In genomic region chr13:26977541-26977940, GRCh38 we compare ENCODE assay signal across 18 cellular contexts.
DNase-seq lines count a peak whose midpoint lies in the region; ATAC-seq and TF ChIP-seq lines count a peak whose summit lies in the region.
"Had no signal": no experiment of that assay in that cellular context is flagged by ENCODE, and none has a peak within 500 bp of the region (broad histone marks: within the 10 kb centered on the region; RNA-seq: fewer than 3 reads in every experiment).

No MANE protein-coding gene starts in this region.

- no peak overlapping the region for H3K4me2 ChIP-seq in PC-9

- H3K36me3 ChIP-seq in Caco-2 (ENCODE audit: control insufficient read depth, insufficient read depth, low read length) (no peaks in the 10 kb centered on the region), mucosa of descending colon (ENCODE audit: low read depth) (no peaks in the 10 kb centered on the region), PC-9 (ENCODE audit: low read depth) (no peaks in the 10 kb centered on the region)
- H3K36me3 ChIP-seq: brain microvascular endothelial cell, heart right ventricle had no signal

- peak; percentile 27 for ATAC-seq in mucosa of descending colon
- ATAC-seq: esophagus mucosa, T-cell had no signal

- H3K4me1 Mint-ChIP-seq in Caco-2 (ENCODE audit: low read depth, unreplicated experiment), result peaks cover 69% of the 10 kb centered on the region

- no TSS peak for BruUV-seq in Caco-2 (replicated peaks; lab: Mats Ljungman, UMichigan)
- no TSS peak for BruUV-seq in PC-9 (replicated peaks; lab: Mats Ljungman, UMichigan)

- POLR2A ChIA-PET in Caco-2 (lab: Charles Lee), result interaction anchor here (2.4 kb wide), 1 partner anchor 23 kb away, joined by 9 read pairs; no protein-coding TSS in a partner anchor
- POLR2A ChIA-PET in PC-9 (lab: Charles Lee; ENCODE audit: unreplicated experiment), result interaction anchor here (0.8 kb wide), 1 partner anchor 28 kb away, joined by 19 read pairs; no protein-coding TSS in a partner anchor

- H3K27me3 ChIP-seq in Caco-2 (replicated peaks; ENCODE audit: control insufficient read depth, insufficient read depth, low read length) (no peaks in the 10 kb centered on the region), PC-9 (ENCODE audit: insufficient read depth, low read depth) (0 out of 2 replicates have a peak, but pooled peaks cover 21% of the 10 kb centered on the region)
- H3K27me3 ChIP-seq: brain microvascular endothelial cell had no signal

- peak overlapping the region; percentile 80 for H3K27ac Mint-ChIP-seq in Caco-2 (ENCODE audit: unreplicated experiment)
- H3K27ac Mint-ChIP-seq: T-cell had no signal

- CTCF ChIA-PET in Caco-2 (lab: Charles Lee), result interaction anchor here (1.5 to 2.2 kb wide), 2 partner anchors 15 to 384 kb away, joined by 5 read pairs; no protein-coding TSS in a partner anchor
- CTCF ChIA-PET in PC-9 (lab: Charles Lee), result no interaction called here

- no peak overlapping the region for H2AFZ ChIP-seq in PC-9

- intact Hi-C loops in Caco-2 (cut with micrococcal nuclease; ENCODE audit: unreplicated experiment), result no loop called here
- intact Hi-C loops in mucosa of descending colon (cut with DNase I, micrococcal nuclease), result no loop called here
- intact Hi-C loops in PC-9 (cut with micrococcal nuclease; ENCODE audit: unreplicated experiment), result no loop called here

- no peaks in the 10 kb centered on the region for H3K9me2 ChIP-seq in PC-9 (ENCODE audit: insufficient read depth)

- H3K27ac ChIP-seq in PC-9, result no peak overlapping the region
- H3K27ac ChIP-seq: brain microvascular endothelial cell had no signal

- H4K20me1 ChIP-seq in PC-9 (ENCODE audit: insufficient read depth), result no peaks in the 10 kb centered on the region

- no peaks in the 10 kb centered on the region for H3K27me3 Mint-ChIP-seq in Caco-2 (ENCODE audit: insufficient read depth, unreplicated experiment)

- no peak overlapping the region for H3K4me3 ChIP-seq in Caco-2 (ENCODE audit: low read depth, low read length)
- no peak overlapping the region for H3K4me3 ChIP-seq in mucosa of descending colon
- H3K4me3 ChIP-seq in PC-9, result no peak overlapping the region
- H3K4me3 ChIP-seq: heart right ventricle had no signal

- TF ChIP-seq CTCF in Caco-2 (IDR thresholded peaks at IDR 0.05; ENCODE audit: insufficient read depth in 1 of 2, low read depth in 1 of 2, low read length in 1 of 2, severe bottlenecking in 1 of 2, unreplicated experiment in 1 of 2) (no peak), mucosa of descending colon (IDR thresholded peaks at IDR 0.05) (no peak), PC-9 (conservative IDR thresholded peaks at IDR 0.05) (no peak)

- DNase-seq in Caco-2 (no peak), HT1080 (ENCODE audit: low read depth) (peak; percentile 38), UCSD-AML1 (lab: John Stamatoyannopoulos, UW; ENCODE audit: unreplicated experiment) (peak; percentile 37), mucosa of descending colon (peak in 1 of 3 donors; percentile 24), PC-9 (no peak), HUDEP-2 (lab: John Stamatoyannopoulos, UW; ENCODE audit: unreplicated experiment in 76 of 76) (no peak)
- no peak for DNase-seq in activated CD8-positive, alpha-beta memory T cell treated with anti-CD3 and anti-CD28 coated beads, Interleukin-2, amount 50 U/mL, for 4 hours
- DNase-seq in activated naive CD4-positive, alpha-beta T cell (lab: John Stamatoyannopoulos, UW), result no peak
- DNase-seq: activated CD4-positive, CD25-positive, alpha-beta regulatory T cell; activated naive CD4-positive, alpha-beta T cell treated with anti-CD3 and anti-CD28 coated beads, Interleukin-2, amount 50 U/mL, for 16 hours; activated T-cell treated with anti-CD3 and anti-CD28 coated beads for 4 hours; brain microvascular endothelial cell; dermis blood vessel endothelial cell; heart right ventricle; NCI-H2107; NCI-H69; T-cell had no signal

- H3K79me2 ChIP-seq in PC-9 (ENCODE audit: low read depth), result no peaks in the 10 kb centered on the region

- H3K4me1 ChIP-seq in Caco-2 (peaks cover 78% of the 10 kb centered on the region), mucosa of descending colon (ENCODE audit: low read depth) (peaks cover 42% of the 10 kb centered on the region), PC-9 (replicated peaks; ENCODE audit: insufficient read depth) (peaks cover 2% of the 10 kb centered on the region)

- H3F3A ChIP-seq in PC-9 (ENCODE audit: insufficient read depth, low read depth), result no peaks in the 10 kb centered on the region; the same call in 1 of the 2 replicates

- no peaks in the 10 kb centered on the region for H3K9me3 ChIP-seq in Caco-2
- no peaks in the 10 kb centered on the region for H3K9me3 ChIP-seq in mucosa of descending colon
- H3K9me3 ChIP-seq in PC-9 (ENCODE audit: insufficient read depth, low read depth), result no peaks in the 10 kb centered on the region
- H3K9me3 ChIP-seq: heart right ventricle had no signal

- peak overlapping the region; percentile 12 for H3K4me3 Mint-ChIP-seq in Caco-2 (ENCODE audit: unreplicated experiment)
- H3K4me3 Mint-ChIP-seq: T-cell had no signal

- peaks cover 6% of the 10 kb centered on the region for H3K9me3 Mint-ChIP-seq in Caco-2 (ENCODE audit: unreplicated experiment)
- H3K9me3 Mint-ChIP-seq: T-cell had no signal

- peaks cover 18% of the 10 kb centered on the region for H3K36me3 Mint-ChIP-seq in Caco-2 (ENCODE audit: insufficient read depth, unreplicated experiment)
- H3K36me3 Mint-ChIP-seq: T-cell had no signal

Comparison
In these comparisons a context has a peak if more than half of its experiments do, and no peak if none do; other contexts are left out.
1. DNase-seq: peak in HT1080 (single experiment) and UCSD-AML1 (single experiment); none in Caco-2 (0 of 2), PC-9 (0 of 2), HUDEP-2 (0 of 76), activated CD8-positive, alpha-beta memory T cell treated with anti-CD3 and anti-CD28 coated beads, Interleukin-2, amount 50 U/mL, for 4 hours (single experiment) and activated naive CD4-positive, alpha-beta T cell (0 of 4).